ENCODE assay signal across 9 cellular contexts in the genomic region with DNA sequence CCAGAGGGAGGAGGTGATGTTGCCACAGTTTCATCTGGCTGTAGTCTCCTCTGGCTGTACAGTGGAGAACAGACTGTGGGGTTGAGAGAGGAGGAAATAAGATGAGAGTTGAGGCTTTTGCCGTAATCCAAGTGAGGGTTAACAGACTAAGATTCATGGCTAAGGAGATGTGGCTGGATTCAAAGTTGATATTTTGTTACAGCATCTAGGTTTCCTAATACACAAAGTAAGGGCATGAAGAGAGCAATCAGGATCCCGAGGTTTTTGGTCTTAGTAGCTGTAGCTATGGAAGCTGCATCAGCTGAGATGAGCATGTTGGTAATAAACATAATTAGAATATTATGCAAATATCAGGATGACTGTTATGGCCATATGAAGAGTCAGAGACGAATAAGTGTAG. TPM values are rescaled to one million over a fixed set of nuclear protein-coding genes. Genes with fewer than 3 reads are reported as not detected.
DNase-seq lines count a peak whose midpoint lies in the region; ATAC-seq and TF ChIP-seq lines count a peak whose summit lies in the region.
"Had no signal": no experiment of that assay in that cellular context is flagged by ENCODE, and none has a peak within 500 bp of the region (broad histone marks: within the 10 kb centered on the region; RNA-seq: fewer than 3 reads in every experiment).

No MANE protein-coding gene starts in this region.

- H3K27me3 ChIP-seq in iPS-15b (ENCODE audit: control insufficient read depth, insufficient read depth, low read length): no peaks in the 10 kb centered on the region
- no peaks in the 10 kb centered on the region for H3K27me3 ChIP-seq in skeletal muscle tissue (ENCODE audit: control insufficient read depth in 3 of 3, insufficient read depth in 3 of 3, low read length in 3 of 3)
- no peaks in the 10 kb centered on the region for H3K27me3 ChIP-seq in brain microvascular endothelial cell (replicated peaks)

- in situ Hi-C loops in brain microvascular endothelial cell (cut with HindIII; ENCODE audit: low pct_ligation_motif_present, low sequenced_read_pairs): no loop called here

- H3K9me3 ChIP-seq in iPS-15b (ENCODE audit: control insufficient read depth, insufficient read depth, low read length): no peaks in the 10 kb centered on the region
- peaks cover 0 to 10% (median 2%) of the 10 kb centered on the region in 3 donors for H3K9me3 ChIP-seq in skeletal muscle tissue (ENCODE audit: control insufficient read depth in 3 of 3, low read length in 3 of 3)

- no peak for DNase-seq in activated CD4-positive, alpha-beta T cell treated with anti-CD3 and anti-CD28 coated beads for 36 hours
- DNase-seq in activated CD4-positive, alpha-beta T cell treated with anti-CD3 and anti-CD28 coated beads for 48 hours: no peak
- DNase-seq in activated CD8-positive, alpha-beta T cell treated with anti-CD3 and anti-CD28 coated beads for 36 hours: no peak
- no peak for DNase-seq in stimulated activated naive CD4-positive, alpha-beta T cell treated with Interleukin-2 at 50 U/mL for 16 hours (lab: John Stamatoyannopoulos, UW)
- DNase-seq in brain microvascular endothelial cell: no peak
- DNase-seq: NCI-H69 had no signal

- POLR2A ChIA-PET in activated CD4-positive, alpha-beta T cell treated with anti-CD3 and anti-CD28 coated beads for 36 hours (lab: Charles Lee): interaction anchor here (1.9 kb wide), 1 partner anchor 21 kb away, joined by 8 read pairs; the partner anchor contains the start of gene ZNF671
- POLR2A ChIA-PET in activated CD8-positive, alpha-beta T cell treated with anti-CD3 and anti-CD28 coated beads for 36 hours (lab: Charles Lee): interaction anchor here (1.2 to 2.0 kb wide), 2 partner anchors 21 to 24 kb away, joined by 5 to 6 read pairs; partner anchors contain the start of gene ZNF586

- no peak overlapping the region for H3K27ac Mint-ChIP-seq in activated CD4-positive, alpha-beta T cell treated with anti-CD3 and anti-CD28 coated beads for 36 hours
- H3K27ac Mint-ChIP-seq in activated CD8-positive, alpha-beta T cell treated with anti-CD3 and anti-CD28 coated beads for 36 hours: no peak overlapping the region

- H3K9me3 Mint-ChIP-seq in activated CD4-positive, alpha-beta T cell treated with anti-CD3 and anti-CD28 coated beads for 36 hours (ENCODE audit: low read depth): peaks cover 40% of the 10 kb centered on the region
- peaks cover 44% of the 10 kb centered on the region for H3K9me3 Mint-ChIP-seq in activated CD8-positive, alpha-beta T cell treated with anti-CD3 and anti-CD28 coated beads for 36 hours

- CTCF ChIA-PET in activated CD4-positive, alpha-beta T cell treated with anti-CD3 and anti-CD28 coated beads for 36 hours (lab: Charles Lee): no interaction called here
- CTCF ChIA-PET in activated CD8-positive, alpha-beta T cell treated with anti-CD3 and anti-CD28 coated beads for 36 hours (lab: Charles Lee): interaction anchor here (0.7 kb wide), 1 partner anchor 505 kb away, joined by 3 read pairs; no protein-coding TSS in a partner anchor

- peaks cover 19% of the 10 kb centered on the region for H3K36me3 ChIP-seq in iPS-15b (ENCODE audit: control insufficient read depth, insufficient read depth, low read length)
- H3K36me3 ChIP-seq in skeletal muscle tissue (ENCODE audit: control insufficient read depth in 3 of 3, insufficient read depth in 3 of 3, low read length in 3 of 3): peaks cover 27 to 40% (median 39%) of the 10 kb centered on the region in 3 donors
- peaks cover 31% of the 10 kb centered on the region for H3K36me3 ChIP-seq in brain microvascular endothelial cell (replicated peaks)

- no peak overlapping the region for H3K9ac ChIP-seq in iPS-15b (ENCODE audit: low read depth, low read length)
- peak overlapping the region; percentile 22 to 97 (median 96) for H3K9ac ChIP-seq in skeletal muscle tissue (ENCODE audit: low read depth in 1 of 3, low read length in 3 of 3)

- ATAC-seq in activated CD4-positive, alpha-beta T cell treated with anti-CD3 and anti-CD28 coated beads for 36 hours: no peak
- ATAC-seq in activated CD8-positive, alpha-beta T cell treated with anti-CD3 and anti-CD28 coated beads for 36 hours: no peak
- no peak for ATAC-seq in HG03139 (IDR thresholded peaks at IDR 0.05; ENCODE audit: unreplicated experiment)

- H3K4me1 ChIP-seq in iPS-15b (ENCODE audit: control insufficient read depth, insufficient read depth, low read length): peaks cover 3% of the 10 kb centered on the region
- peaks cover 10 to 29% (median 13%) of the 10 kb centered on the region in 3 donors for H3K4me1 ChIP-seq in skeletal muscle tissue (ENCODE audit: control insufficient read depth in 3 of 3, insufficient read depth in 3 of 3, low read length in 3 of 3)

- no peaks in the 10 kb centered on the region for H3K27me3 Mint-ChIP-seq in activated CD4-positive, alpha-beta T cell treated with anti-CD3 and anti-CD28 coated beads for 36 hours
- no peaks in the 10 kb centered on the region for H3K27me3 Mint-ChIP-seq in activated CD8-positive, alpha-beta T cell treated with anti-CD3 and anti-CD28 coated beads for 36 hours

- H3K4me3 ChIP-seq in iPS-15b (ENCODE audit: low read depth, low read length) (peak overlapping the region; percentile 14), skeletal muscle tissue (ENCODE audit: low read length in 3 of 3) (peak overlapping the region; percentile 93 to 99 (median 96)), brain microvascular endothelial cell (ENCODE audit: low read depth, low read length) (no peak overlapping the region)

- intact Hi-C loops in activated CD4-positive, alpha-beta T cell treated with anti-CD3 and anti-CD28 coated beads for 36 hours (cut with DNase I, micrococcal nuclease): loop anchor here in 1 of 2 experiments (5.0 kb wide), 1 partner anchor 64 kb away; the partner anchor contains the start of gene ZNF552
- intact Hi-C loops in activated CD8-positive, alpha-beta T cell treated with anti-CD3 and anti-CD28 coated beads for 36 hours (cut with micrococcal nuclease): loop anchor here (10.0 kb wide), 1 partner anchor 407 kb away; the partner anchor contains the start of gene ZNF329

- H3K4me1 Mint-ChIP-seq in activated CD4-positive, alpha-beta T cell treated with anti-CD3 and anti-CD28 coated beads for 36 hours: peaks cover 15% of the 10 kb centered on the region
- peaks cover 25% of the 10 kb centered on the region for H3K4me1 Mint-ChIP-seq in activated CD8-positive, alpha-beta T cell treated with anti-CD3 and anti-CD28 coated beads for 36 hours (ENCODE audit: low read depth)

- peaks cover 66% of the 10 kb centered on the region for H3K36me3 Mint-ChIP-seq in activated CD4-positive, alpha-beta T cell treated with anti-CD3 and anti-CD28 coated beads for 36 hours (ENCODE audit: low read depth)
- peaks cover 64% of the 10 kb centered on the region for H3K36me3 Mint-ChIP-seq in activated CD8-positive, alpha-beta T cell treated with anti-CD3 and anti-CD28 coated beads for 36 hours (ENCODE audit: low read depth)

- H3K4me3 Mint-ChIP-seq in activated CD4-positive, alpha-beta T cell treated with anti-CD3 and anti-CD28 coated beads for 36 hours: peak overlapping the region; percentile 93
- peak overlapping the region; percentile 94 for H3K4me3 Mint-ChIP-seq in activated CD8-positive, alpha-beta T cell treated with anti-CD3 and anti-CD28 coated beads for 36 hours

- no peak for TF ChIP-seq CTCF in activated CD8-positive, alpha-beta T cell treated with anti-CD3 and anti-CD28 coated beads for 36 hours (IDR thresholded peaks at IDR 0.05)
- no peak for TF ChIP-seq CTCF in brain microvascular endothelial cell (IDR thresholded peaks at IDR 0.05; ENCODE audit: low read depth, low read length, missing control alignments)

- H3K27ac ChIP-seq in skeletal muscle tissue (ENCODE audit: low read depth, low read length) (no peak overlapping the region), brain microvascular endothelial cell (no peak overlapping the region)

RNA-seq across cellular contexts. Expression of gene ZNF776, which starts 1.4 kb away (rescaled TPM):
- 10 to 100 TPM in 1 of 2 experiments, 1 to 10 TPM in 1; 8.9 to 14.7 TPM for total RNA-seq in activated CD4-positive, alpha-beta T cell treated with anti-CD3 and anti-CD28 coated beads for 36 hours
- 10 to 100 TPM in 1 of 2 experiments, 1 to 10 TPM in 1; 9.8 to 11.0 TPM for total RNA-seq in activated CD8-positive, alpha-beta T cell treated with anti-CD3 and anti-CD28 coated beads for 36 hours
- 18.3 TPM for total RNA-seq in skeletal muscle tissue

RNA-seq across cellular contexts. Expression of gene ZNF671, which starts 20.6 kb away (rescaled TPM):
- 1 to 10 TPM; 7.5 to 8.8 TPM for total RNA-seq in activated CD4-positive, alpha-beta T cell treated with anti-CD3 and anti-CD28 coated beads for 36 hours
- total RNA-seq in activated CD8-positive, alpha-beta T cell treated with anti-CD3 and anti-CD28 coated beads for 36 hours: 10 to 100 TPM in 1 of 2 experiments, 1 to 10 TPM in 1; 7.1 to 10.5 TPM
- total RNA-seq in skeletal muscle tissue: 15.1 TPM

RNA-seq across cellular contexts. Expression of gene ZNF586, which starts 21.4 kb away (rescaled TPM):
- total RNA-seq in activated CD4-positive, alpha-beta T cell treated with anti-CD3 and anti-CD28 coated beads for 36 hours: 10 to 100 TPM; 20.3 to 20.5 TPM
- total RNA-seq in activated CD8-positive, alpha-beta T cell treated with anti-CD3 and anti-CD28 coated beads for 36 hours: 10 to 100 TPM; 16.7 to 21.8 TPM
- 27.1 TPM for total RNA-seq in skeletal muscle tissue

RNA-seq across cellular contexts. Expression of gene ZNF154, which starts 39.0 kb away (rescaled TPM):
- total RNA-seq in activated CD4-positive, alpha-beta T cell treated with anti-CD3 and anti-CD28 coated beads for 36 hours: 1 to 10 TPM; 4.4 to 5.0 TPM
- total RNA-seq in activated CD8-positive, alpha-beta T cell treated with anti-CD3 and anti-CD28 coated beads for 36 hours: 1 to 10 TPM; 3.6 to 3.8 TPM
- total RNA-seq in skeletal muscle tissue: 7.3 TPM
